Comparison of ENCODE assay signal across 17 cellular contexts in the genomic region with DNA sequence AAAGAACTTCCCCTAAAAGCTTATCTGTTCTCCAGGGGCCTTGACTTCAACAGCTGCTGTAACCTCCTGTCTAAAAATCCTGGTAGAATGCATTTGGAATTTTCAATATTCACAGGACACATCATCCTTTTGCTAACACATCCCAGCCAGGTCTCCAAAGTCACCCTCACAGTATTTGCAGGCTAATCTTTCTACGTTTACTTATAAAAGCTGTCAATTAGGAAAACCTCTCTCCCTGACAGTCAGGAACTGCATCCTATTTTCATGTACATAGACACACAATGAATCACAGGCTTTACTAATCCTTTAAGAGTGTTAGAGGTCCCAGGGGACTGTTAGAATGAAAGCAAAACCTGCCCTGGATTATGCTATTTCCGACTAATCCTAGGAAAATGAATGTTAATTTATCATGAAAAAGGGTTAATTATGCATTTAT.
DNase-seq lines count a peak whose midpoint lies in the region; TF ChIP-seq lines count a peak whose summit lies in the region.
"Had no signal": no experiment of that assay in that cellular context is flagged by ENCODE, and none has a peak within 500 bp of the region (broad histone marks: within the 10 kb centered on the region; RNA-seq: fewer than 3 reads in every experiment).

No MANE protein-coding gene starts in this region.

- no peaks in the 10 kb centered on the region for H3K9me3 ChIP-seq in breast epithelium
- H3K9me3 ChIP-seq in smooth muscle cell (replicated peaks; ENCODE audit: low read depth), result no peaks in the 10 kb centered on the region

- no peaks in the 10 kb centered on the region for H3K27me3 Mint-ChIP-seq in MCF 10A (ENCODE audit: insufficient read depth, unreplicated experiment)
- H3K27me3 Mint-ChIP-seq: activated CD4-positive, alpha-beta T cell treated with anti-CD3 and anti-CD28 coated beads, Interleukin-2, amount 10 ng/mL, durations not matched to agents 7 days and 5 days; T-helper 17 cell had no signal

- H3F3A ChIP-seq in smooth muscle cell (ENCODE audit: low read depth), result no peaks in the 10 kb centered on the region

- H3K4me3 ChIP-seq in breast epithelium (no peak overlapping the region), fibroblast of villous mesenchyme (ENCODE audit: low read depth, low read length) (no peak overlapping the region), smooth muscle cell (no peak overlapping the region)

- H3K79me2 ChIP-seq in smooth muscle cell (ENCODE audit: low read depth), result no peaks in the 10 kb centered on the region

- POLR2A ChIA-PET in MCF 10A (lab: Yijun Ruan, JAX), result no interaction called here

- no peak for TF ChIP-seq POLR2A in breast epithelium (IDR thresholded peaks at IDR 0.05)

- no peaks in the 10 kb centered on the region for H4K20me1 ChIP-seq in smooth muscle cell (ENCODE audit: low read depth)

- H3K27me3 ChIP-seq in breast epithelium, result no peaks in the 10 kb centered on the region
- H3K27me3 ChIP-seq in smooth muscle cell (ENCODE audit: low read depth), result peaks cover 5% of the 10 kb centered on the region

- TF ChIP-seq CTCF in MCF 10A (IDR thresholded peaks at IDR 0.05; ENCODE audit: unreplicated experiment), result no peak
- no peak for TF ChIP-seq CTCF in breast epithelium (IDR thresholded peaks at IDR 0.05)
- no peak for TF ChIP-seq CTCF in fibroblast of villous mesenchyme (IDR thresholded peaks at IDR 0.05; ENCODE audit: insufficient read depth, low read depth, low read length)
- TF ChIP-seq CTCF in smooth muscle cell (IDR thresholded peaks at IDR 0.05; ENCODE audit: borderline replicate concordance, insufficient read depth, poor library complexity, severe bottlenecking), result no peak

- H2AFZ ChIP-seq in smooth muscle cell (ENCODE audit: low read depth), result no peak overlapping the region

- no peak overlapping the region for H3K27ac ChIP-seq in breast epithelium
- no peak overlapping the region for H3K27ac ChIP-seq in smooth muscle cell (ENCODE audit: low read depth)

- H3K36me3 ChIP-seq in breast epithelium (no peaks in the 10 kb centered on the region), smooth muscle cell (ENCODE audit: low read depth) (no peaks in the 10 kb centered on the region)

- intact Hi-C loops in MCF 10A (cut with micrococcal nuclease) (no loop called here), breast epithelium (cut with DNase I; ENCODE audit: low total_unique reads) (loop anchor here (5.0 kb wide), 1 partner anchor 636 kb away; no protein-coding TSS in a partner anchor)

- H3K4me3 Mint-ChIP-seq in MCF 10A (ENCODE audit: unreplicated experiment), result no peak overlapping the region
- H3K4me3 Mint-ChIP-seq: activated CD4-positive, alpha-beta T cell treated with anti-CD3 and anti-CD28 coated beads, Interleukin-2, amount 10 ng/mL, durations not matched to agents 7 days and 5 days; activated T-helper 17 cell treated with anti-CD3 and anti-CD28 coated beads, Interleukin-2, amount 50 U/mL, for 72 hours; T-helper 17 cell; type B pancreatic cell had no signal

- no peak overlapping the region for H3K27ac Mint-ChIP-seq in MCF 10A (ENCODE audit: low read depth, unreplicated experiment)
- H3K27ac Mint-ChIP-seq: activated CD4-positive, alpha-beta T cell treated with anti-CD3 and anti-CD28 coated beads, Interleukin-2, amount 10 ng/mL, durations not matched to agents 7 days and 5 days; activated T-helper 17 cell treated with anti-CD3 and anti-CD28 coated beads, Interleukin-2, amount 50 U/mL, for 72 hours; T-helper 17 cell; type B pancreatic cell had no signal

- no peaks in the 10 kb centered on the region for H3K4me1 Mint-ChIP-seq in MCF 10A (ENCODE audit: insufficient read depth, unreplicated experiment)
- H3K4me1 Mint-ChIP-seq: activated CD4-positive, alpha-beta T cell treated with anti-CD3 and anti-CD28 coated beads, Interleukin-2, amount 10 ng/mL, durations not matched to agents 7 days and 5 days; activated T-helper 17 cell treated with anti-CD3 and anti-CD28 coated beads, Interleukin-2, amount 50 U/mL, for 72 hours; T-helper 17 cell had no signal

- H3K9ac ChIP-seq in smooth muscle cell (ENCODE audit: low read depth), result no peak overlapping the region

- CTCF ChIA-PET in MCF 10A (lab: Yijun Ruan, JAX), result interaction anchor here (1.2 kb wide), 1 partner anchor 13 kb away, joined by 3 read pairs; no protein-coding TSS in a partner anchor

- H3K36me3 Mint-ChIP-seq in MCF 10A (ENCODE audit: insufficient read depth, unreplicated experiment), result no peaks in the 10 kb centered on the region

- H3K9me3 Mint-ChIP-seq in MCF 10A (ENCODE audit: unreplicated experiment), result no peaks in the 10 kb centered on the region
- H3K9me3 Mint-ChIP-seq: activated CD4-positive, alpha-beta T cell treated with anti-CD3 and anti-CD28 coated beads, Interleukin-2, amount 10 ng/mL, durations not matched to agents 7 days and 5 days had no signal

- no peaks in the 10 kb centered on the region for H3K4me1 ChIP-seq in breast epithelium
- peaks cover 17% of the 10 kb centered on the region for H3K4me1 ChIP-seq in smooth muscle cell (ENCODE audit: low read depth)

- DNase-seq in MCF 10A (ENCODE audit: unreplicated experiment) (peak; percentile 45), breast epithelium (ENCODE audit: low spot score in 2 of 2) (no peak), NCI-H69 (lab: John Stamatoyannopoulos, UW) (peak; percentile 39), fibroblast of villous mesenchyme (ENCODE audit: low read depth) (peak; percentile 60), smooth muscle cell (lab: John Stamatoyannopoulos, UW; ENCODE audit: unreplicated experiment) (no peak), NCI-H774 (lab: John Stamatoyannopoulos, UW) (no peak), iPS-NIHi11 (ENCODE audit: low spot score) (no peak), DMS53 (lab: John Stamatoyannopoulos, UW) (no peak)
- DNase-seq: 8988T; activated CD4-positive, alpha-beta T cell treated with anti-CD3 and anti-CD28 coated beads, Interleukin-2, amount 10 ng/mL, durations not matched to agents 7 days and 5 days; aorta; DMS153; head of caudate nucleus; NCI-H446; T-helper 17 cell had no signal

- 5% methylated on average over 2 of the region's 2 CpGs for WGBS in smooth muscle cell (ENCODE audit: low lambda C conversion rate)

- H3K4me2 ChIP-seq in smooth muscle cell, result peak overlapping the region; percentile 45

- BruUV-seq in MCF 10A (replicated peaks; lab: Mats Ljungman, UMichigan), result no TSS peak

Comparison
In these comparisons a context has a peak if more than half of its experiments do, and no peak if none do; other contexts are left out.
1. DNase-seq: peak in MCF 10A (single experiment), NCI-H69 (single experiment) and fibroblast of villous mesenchyme (single experiment); none in breast epithelium (0 of 2), smooth muscle cell (single experiment), NCI-H774 (single experiment), iPS-NIHi11 (single experiment) and DMS53 (single experiment).